Comparison of ENCODE assay signal across 1 cellular context in the genomic region with DNA sequence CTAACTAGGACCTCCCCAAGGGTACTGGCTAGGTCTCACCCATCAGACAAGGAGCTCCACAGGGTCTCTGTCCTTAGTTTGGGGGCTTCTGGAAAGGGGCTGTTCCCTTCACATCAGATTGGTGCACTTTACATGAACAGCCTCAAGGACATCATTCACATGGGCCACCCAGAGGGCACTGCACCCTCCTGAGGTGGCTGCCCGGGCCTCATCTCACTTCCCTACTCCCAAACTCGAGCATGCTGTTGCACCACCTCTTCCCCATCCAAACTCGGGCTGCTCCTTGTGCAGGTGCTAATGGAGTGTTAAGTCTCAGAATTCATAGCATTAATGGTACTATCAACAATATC.
TF ChIP-seq lines count a peak whose summit lies in the region.

No MANE protein-coding gene starts in this region.

TF ChIP-seq in IMR-90, 13 proteins besides CTCF, POLR2A, EP300 and RAD21 (continued from another document):
- TF ChIP-seq RFX5 (IDR thresholded peaks at IDR 0.05; ENCODE audit: low read depth, low read length) = no peak
